In the genomic region with DNA sequence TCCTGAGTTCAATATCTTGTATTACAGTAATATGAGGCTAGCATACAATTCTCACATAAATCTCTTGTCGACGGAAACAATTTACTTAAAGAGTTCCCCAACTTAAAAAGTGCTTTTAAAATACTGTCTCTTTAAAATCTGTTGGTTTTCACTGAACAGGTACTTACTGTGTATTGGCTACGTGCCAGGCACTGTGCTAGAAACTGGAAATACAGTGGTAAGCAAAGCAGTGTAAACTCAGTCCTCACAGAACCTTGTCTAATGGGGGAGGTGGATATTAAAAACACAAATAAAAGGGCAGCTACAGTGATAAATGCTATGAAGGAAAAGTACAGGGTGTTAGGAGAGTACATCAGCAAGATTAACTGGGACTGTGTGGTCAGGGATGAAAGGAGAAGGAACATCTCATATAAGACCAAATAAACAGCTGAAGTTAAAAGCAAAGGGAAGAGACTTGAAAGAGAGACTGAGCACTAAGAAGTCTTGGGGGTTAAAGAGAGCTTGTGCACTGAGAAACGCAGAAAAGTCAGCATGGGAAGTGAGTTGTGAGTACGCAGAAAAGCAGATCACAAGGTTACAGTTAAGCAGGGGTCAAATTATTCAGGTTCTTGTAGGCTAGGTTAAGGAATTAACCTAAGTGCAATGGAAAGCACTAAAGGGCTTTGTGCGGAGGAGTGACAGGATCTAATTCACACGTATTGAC, we compare ENCODE assay signal across 16 cellular contexts. TPM values are rescaled to one million over a fixed set of nuclear protein-coding genes. Genes with fewer than 3 reads are reported as not detected.
DNase-seq lines count a peak whose midpoint lies in the region; ATAC-seq, FAIRE-seq and TF ChIP-seq lines count a peak whose summit lies in the region.
"Had no signal": no experiment of that assay in that cellular context is flagged by ENCODE, and none has a peak within 500 bp of the region (broad histone marks: within the 10 kb centered on the region; RNA-seq: fewer than 3 reads in every experiment).

No MANE protein-coding gene starts in this region.

- H3K9me3 ChIP-seq in SU-DHL-6 (ENCODE audit: insufficient read depth, low read length) (no peaks in the 10 kb centered on the region), neural progenitor cell (ENCODE audit: low read depth) (no peaks in the 10 kb centered on the region)
- H3K9me3 ChIP-seq: BLaER1 had no signal

- H3K27ac ChIP-seq in SU-DHL-6 (ENCODE audit: low read depth, low read length) (peak overlapping the region; percentile 47), neural progenitor cell (no peak overlapping the region)
- H3K27ac ChIP-seq: BLaER1 had no signal

- peak; percentile 45 for FAIRE-seq in GM18507 (lab: Jason Lieb, UNC)

- H4K20me1 ChIP-seq in SU-DHL-6 (ENCODE audit: low read depth, low read length) = no peaks in the 10 kb centered on the region
- no peaks in the 10 kb centered on the region for H4K20me1 ChIP-seq in neural progenitor cell (ENCODE audit: low read depth)
- H4K20me1 ChIP-seq: BLaER1 had no signal

- H3K9ac ChIP-seq in SU-DHL-6 (ENCODE audit: low read length) (no peak overlapping the region), neural progenitor cell (no peak overlapping the region)
- H3K9ac ChIP-seq: BLaER1 had no signal

- H3K27ac Mint-ChIP-seq in naive B cell (peak overlapping the region; percentile 48 to 93 (median 74)), neural progenitor cell (no peak overlapping the region)
- H3K27ac Mint-ChIP-seq in stimulated activated naive CD8-positive, alpha-beta T cell treated with anti-CD3 and anti-CD28 coated beads, Interleukin-15, amount 100 ng/mL, for 72 hours = no peak overlapping the region

- H3K27me3 ChIP-seq in SU-DHL-6 (ENCODE audit: low read length) (no peaks in the 10 kb centered on the region), neural progenitor cell (no peaks in the 10 kb centered on the region)
- H3K27me3 ChIP-seq: BLaER1 had no signal

- TF ChIP-seq CTCF in SU-DHL-6 (IDR thresholded peaks at IDR 0.05; ENCODE audit: insufficient read depth, low read length, poor library complexity, severe bottlenecking) (no peak), neural progenitor cell (IDR thresholded peaks at IDR 0.05) (no peak)

- peak overlapping the region; percentile 10 for H2AFZ ChIP-seq in SU-DHL-6 (ENCODE audit: low read depth, low read length, severe bottlenecking)
- H2AFZ ChIP-seq in neural progenitor cell (replicated peaks) = no peak overlapping the region

- H3K36me3 Mint-ChIP-seq in naive B cell = no peaks in the 10 kb centered on the region
- peaks cover 10% of the 10 kb centered on the region for H3K36me3 Mint-ChIP-seq in neural progenitor cell

- H3K4me1 Mint-ChIP-seq in naive B cell (peaks cover 42 to 69% (median 51%) of the 10 kb centered on the region in 3 donors), neural progenitor cell (no peaks in the 10 kb centered on the region)
- no peaks in the 10 kb centered on the region for H3K4me1 Mint-ChIP-seq in stimulated activated naive CD8-positive, alpha-beta T cell treated with anti-CD3 and anti-CD28 coated beads, Interleukin-15, amount 100 ng/mL, for 72 hours

- peak; percentile 66 to 82 for ATAC-seq in naive B cell (ENCODE audit: low read depth in 2 of 2)
- ATAC-seq in stimulated activated naive CD8-positive, alpha-beta T cell treated with anti-CD3 and anti-CD28 coated beads, Interleukin-15, amount 100 ng/mL, for 72 hours = no peak

- no peak overlapping the region for H3K4me3 ChIP-seq in SU-DHL-6 (ENCODE audit: insufficient read depth, low read length, poor library complexity, severe bottlenecking)
- H3K4me3 ChIP-seq in neural progenitor cell = no peak overlapping the region
- H3K4me3 ChIP-seq: BLaER1 had no signal

- H3K9me3 Mint-ChIP-seq in naive B cell = peaks cover 0 to 5% (median 0%) of the 10 kb centered on the region in 7 donors
- H3K9me3 Mint-ChIP-seq in stimulated activated naive CD8-positive, alpha-beta T cell treated with anti-CD3 and anti-CD28 coated beads, Interleukin-15, amount 100 ng/mL, for 72 hours = no peaks in the 10 kb centered on the region
- no peaks in the 10 kb centered on the region for H3K9me3 Mint-ChIP-seq in neural progenitor cell

- H3F3A ChIP-seq in SU-DHL-6 (ENCODE audit: insufficient read depth) = no peaks in the 10 kb centered on the region
- no peaks in the 10 kb centered on the region for H3F3A ChIP-seq in neural progenitor cell (ENCODE audit: low read depth)

- H3K4me1 ChIP-seq in neural progenitor cell = no peaks in the 10 kb centered on the region
- H3K4me1 ChIP-seq: BLaER1 had no signal

- H3K36me3 ChIP-seq in SU-DHL-6 (ENCODE audit: low read length) = no peaks in the 10 kb centered on the region
- H3K36me3 ChIP-seq in neural progenitor cell = no peaks in the 10 kb centered on the region
- H3K36me3 ChIP-seq: BLaER1 had no signal

- no peaks in the 10 kb centered on the region for H3K9me2 ChIP-seq in SU-DHL-6 (replicated peaks; ENCODE audit: insufficient read depth, low read length)

- no peaks in the 10 kb centered on the region for H3K79me2 ChIP-seq in SU-DHL-6 (ENCODE audit: insufficient read depth, low read length)
- no peaks in the 10 kb centered on the region for H3K79me2 ChIP-seq in neural progenitor cell (ENCODE audit: low read depth)

- H3K4me3 Mint-ChIP-seq in naive B cell (peak overlapping the region in 7 of 8 donors; percentile 17 to 72 (median 49)), neural progenitor cell (no peak overlapping the region)
- no peak overlapping the region for H3K4me3 Mint-ChIP-seq in stimulated activated naive CD8-positive, alpha-beta T cell treated with anti-CD3 and anti-CD28 coated beads, Interleukin-15, amount 100 ng/mL, for 72 hours

- TF ChIP-seq EP300 in Ishikawa (IDR thresholded peaks at IDR 0.05; ENCODE audit: borderline replicate concordance) = no peak

- TF ChIP-seq RAD21 in Ishikawa (IDR thresholded peaks at IDR 0.05; ENCODE audit: low read depth) = no peak

- H3K27me3 Mint-ChIP-seq in naive B cell (no peaks in the 10 kb centered on the region), neural progenitor cell (ENCODE audit: insufficient read depth, low read depth) (no peaks in the 10 kb centered on the region)
- H3K27me3 Mint-ChIP-seq in stimulated activated naive CD8-positive, alpha-beta T cell treated with anti-CD3 and anti-CD28 coated beads, Interleukin-15, amount 100 ng/mL, for 72 hours = no peaks in the 10 kb centered on the region

- H3K4me2 ChIP-seq in SU-DHL-6 (ENCODE audit: low read depth, low read length, poor library complexity, severe bottlenecking) (peak overlapping the region; percentile 46), neural progenitor cell (no peak overlapping the region)
- H3K4me2 ChIP-seq: BLaER1 had no signal

- no peak for DNase-seq in GM18507 (ENCODE audit: extremely low spot score, insufficient read length, low read depth)
- DNase-seq in naive B cell = peak; percentile 31
- no peak for DNase-seq in COLO668 (lab: John Stamatoyannopoulos, UW; ENCODE audit: unreplicated experiment)
- DNase-seq in stimulated activated naive CD8-positive, alpha-beta T cell treated with anti-CD3 and anti-CD28 coated beads, Interleukin-15, amount 100 ng/mL, for 72 hours = no peak
- no peak for DNase-seq in neural progenitor cell (ENCODE audit: low spot score)
- no peak for DNase-seq in cortex of kidney (lab: John Stamatoyannopoulos, UW)
- DNase-seq: activated CD4-positive, alpha-beta T cell treated with anti-CD3 and anti-CD28 coated beads, Interleukin-2, amount 50 U/mL, for 4 hours; activated T-cell treated with anti-CD3 and anti-CD28 coated beads, Interleukin-2, amount 50 U/mL, for 48 hours; DMS79; MV-4-11; NK-92 treated with Interleukin-12 subunit alpha and Interleukin-12 subunit beta, amount 100 ng/mL, for 24 hours; posterior cingulate gyrus; SIG-M5 had no signal

TF ChIP-seq in Ishikawa, 13 proteins besides CTCF, POLR2A, EP300 and RAD21:
- TF ChIP-seq NFIC (IDR thresholded peaks at IDR 0.05) (peak; percentile 32; the same call in 1 of the 2 replicates), USF1 (IDR thresholded peaks at IDR 0.05) (no peak)

RNA-seq across cellular contexts. Expression of gene USP40, which starts 52.5 kb away (rescaled TPM):
- polyA plus RNA-seq in naive B cell (ENCODE audit: low read depth in 6 of 6) = 10 to 100 TPM in 2 of 6 donors, 1 to 10 TPM in 4; 4.7 to 11.1 (median 8.1) TPM
- total RNA-seq in neural progenitor cell (ENCODE audit: low replicate concordance) = 15.1 and 32.9 TPM in 2 replicates

Comparison
In these comparisons a context has a peak if more than half of its experiments do, and no peak if none do; other contexts are left out.
1. H3K27ac Mint-ChIP-seq: peak in naive B cell (6 of 6); none in stimulated activated naive CD8-positive, alpha-beta T cell treated with anti-CD3 and anti-CD28 coated beads, Interleukin-15, amount 100 ng/mL, for 72 hours (0 of 2) and neural progenitor cell (single experiment).
2. H3K4me3 Mint-ChIP-seq: peak in naive B cell (7 of 8); none in stimulated activated naive CD8-positive, alpha-beta T cell treated with anti-CD3 and anti-CD28 coated beads, Interleukin-15, amount 100 ng/mL, for 72 hours (0 of 2) and neural progenitor cell (single experiment).